9 cellular contexts compared by ENCODE assay signal in genomic region chr16:74726736-74727135, GRCh38. TPM values are rescaled to one million over a fixed set of nuclear protein-coding genes. Genes with fewer than 3 reads are reported as not detected.
DNase-seq lines count a peak whose midpoint lies in the region; ATAC-seq and TF ChIP-seq lines count a peak whose summit lies in the region.
"Had no signal": no experiment of that assay in that cellular context is flagged by ENCODE, and none has a peak within 500 bp of the region (broad histone marks: within the 10 kb centered on the region; RNA-seq: fewer than 3 reads in every experiment).

No MANE protein-coding gene starts in this region.

- TF ChIP-seq POLR2A in body of pancreas (IDR thresholded peaks at IDR 0.05), result no peak

- peaks cover 18% of the 10 kb centered on the region for H3K4me1 ChIP-seq in body of pancreas
- no peaks in the 10 kb centered on the region for H3K4me1 ChIP-seq in right cardiac atrium (ENCODE audit: control insufficient read depth, insufficient read depth, low read length)

- intact Hi-C loops in body of pancreas (cut with DNase I), result no loop called here
- intact Hi-C loops in right cardiac atrium (cut with DNase I), result no loop called here

- H3K27ac ChIP-seq in body of pancreas (no peak overlapping the region), right cardiac atrium (ENCODE audit: low read length) (no peak overlapping the region)

- ATAC-seq in body of pancreas, result no peak
- ATAC-seq in HG03442 (IDR thresholded peaks at IDR 0.05; ENCODE audit: unreplicated experiment), result no peak
- no peak for ATAC-seq in GM18517 (IDR thresholded peaks at IDR 0.05; ENCODE audit: unreplicated experiment)
- no peak for ATAC-seq in right cardiac atrium

- H3K9me3 ChIP-seq in body of pancreas (no peaks in the 10 kb centered on the region), right cardiac atrium (ENCODE audit: control insufficient read depth, low read length) (peaks cover 4% of the 10 kb centered on the region)

- TF ChIP-seq CTCF in GM12864 (IDR thresholded peaks at IDR 0.05; ENCODE audit: low read depth, low read length, missing control alignments) (peak; percentile 82), body of pancreas (IDR thresholded peaks at IDR 0.05) (peak in 6 of 7 experiments; percentile 10 to 45 (median 24)), retinal pigment epithelial cell (conservative IDR thresholded peaks at IDR 0.05; ENCODE audit: low read depth, low read length) (peak; percentile 65)

- no peaks in the 10 kb centered on the region for H3K36me3 ChIP-seq in body of pancreas (replicated peaks in 1 of 2; ENCODE audit: insufficient read depth in 1 of 2, low read depth in 2 of 2)

- H3K4me3 ChIP-seq in GM12864 (ENCODE audit: low read depth, low read length), result no peak overlapping the region
- H3K4me3 ChIP-seq in body of pancreas, result no peak overlapping the region
- no peak overlapping the region for H3K4me3 ChIP-seq in retinal pigment epithelial cell (ENCODE audit: low read length)
- H3K4me3 ChIP-seq in right cardiac atrium (ENCODE audit: low read length), result no peak overlapping the region

- WGBS in body of pancreas, 2 donors, result 81 to 91% methylated on average over 2 of the region's 2 CpGs
- WGBS in right cardiac atrium, result 65% methylated on average over 2 of the region's 2 CpGs

- H3K27me3 ChIP-seq in body of pancreas (no peaks in the 10 kb centered on the region), right cardiac atrium (ENCODE audit: control insufficient read depth, insufficient read depth) (no peaks in the 10 kb centered on the region)

- DNase-seq in GM12864 (ENCODE audit: low read depth) (peak; percentile 18), MV-4-11 (lab: John Stamatoyannopoulos, UW) (peak; percentile 60), body of pancreas (peak in 2 of 4 donors; percentile 18 to 30), retinal pigment epithelial cell (ENCODE audit: low read depth) (no peak), NCI-H2171 treated with DMSO at 0.1 percent for 48 hours (lab: John Stamatoyannopoulos, UW) (no peak), right cardiac atrium (no peak)
- DNase-seq: stimulated activated naive CD4-positive, alpha-beta T cell treated with Interleukin-2 at 50 U/mL for 16 hours had no signal

RNA-seq across cellular contexts. Expression of gene MLKL, which starts 26.1 kb away (rescaled TPM):
- total RNA-seq in body of pancreas, result 10 to 100 TPM; 10.9 to 16.8 TPM
- total RNA-seq in right cardiac atrium, result 10 to 100 TPM in 1 of 4 donors, 1 to 10 TPM in 3; 4.7 to 10.4 (median 6.4) TPM
- 4.7 TPM for polyA plus RNA-seq in right cardiac atrium

RNA-seq across cellular contexts. Expression of gene FA2H, which starts 47.9 kb away (rescaled TPM):
- 1 to 10 TPM; 3.3 to 5.4 TPM for total RNA-seq in body of pancreas
- under 1 TPM in 3 of 4 donors, not detected in 1; 0.18 to 0.76 (median 0.57) TPM for total RNA-seq in right cardiac atrium
- polyA plus RNA-seq in right cardiac atrium, result 0.52 TPM

Comparison
In these comparisons a context has a peak if more than half of its experiments do, and no peak if none do; other contexts are left out.
1. DNase-seq: peak in GM12864 (single experiment) and MV-4-11 (single experiment); none in retinal pigment epithelial cell (single experiment), NCI-H2171 treated with DMSO at 0.1 percent for 48 hours (single experiment) and right cardiac atrium (0 of 3).
2. CTCF ChIP-seq: peak in every context shown above with its lines; median percentile 82 in GM12864; 65 in retinal pigment epithelial cell; 24 in body of pancreas.